8 cellular contexts compared by ENCODE assay signal in the genomic region with DNA sequence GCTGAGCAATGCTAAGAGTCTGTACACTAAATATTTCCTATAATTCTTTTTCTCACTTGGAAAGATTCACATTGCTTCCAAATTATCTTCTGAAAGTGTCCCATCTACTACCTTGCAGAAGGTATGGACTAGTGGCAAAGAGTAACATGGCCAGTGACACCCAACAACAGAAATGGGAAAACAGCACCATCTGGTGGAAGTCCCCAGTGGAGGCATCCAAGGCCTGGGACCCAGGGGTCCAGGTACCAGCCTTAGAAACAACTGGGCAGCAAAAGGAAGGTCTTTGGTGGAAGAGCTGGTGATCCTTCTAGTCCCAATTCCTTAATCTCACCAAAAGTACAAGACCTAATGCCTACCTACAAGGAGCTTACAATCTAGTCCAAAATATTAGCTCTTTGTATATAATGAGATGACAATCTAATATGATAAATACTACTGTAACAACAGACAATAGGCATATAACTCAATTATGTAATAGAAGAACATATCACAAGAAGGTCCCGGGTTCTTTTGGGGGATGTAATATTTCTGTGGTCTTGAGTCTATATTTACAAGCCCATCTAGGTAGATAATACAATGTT. TPM values are rescaled to one million over a fixed set of nuclear protein-coding genes. Genes with fewer than 3 reads are reported as not detected.
DNase-seq lines count a peak whose midpoint lies in the region; ATAC-seq and TF ChIP-seq lines count a peak whose summit lies in the region.

No MANE protein-coding gene starts in this region.

- TF ChIP-seq POLR2A in vagina (IDR thresholded peaks at IDR 0.05), result no peak

- H3K27ac Mint-ChIP-seq in activated T-helper 1 cell treated with anti-CD3 and anti-CD28 coated beads, Interleukin-12 subunit alpha, Interleukin-12 subunit beta, Interleukin-2, Interleukin-4 antibody, amounts not matched to agents 30 ng/mL and 10 ng/mL and 1 ng/mL, durations not matched to agents 14 hours and 24 hours and 36 hours, result no peak overlapping the region

- H3K4me1 Mint-ChIP-seq in activated T-helper 1 cell treated with anti-CD3 and anti-CD28 coated beads, Interleukin-12 subunit alpha, Interleukin-12 subunit beta, Interleukin-2, Interleukin-4 antibody, amounts not matched to agents 30 ng/mL and 10 ng/mL and 1 ng/mL, durations not matched to agents 14 hours and 24 hours and 36 hours (ENCODE audit: low read depth), result peaks cover 22% of the 10 kb centered on the region

- H3K36me3 ChIP-seq in vagina, result no peaks in the 10 kb centered on the region

- H3K9me3 Mint-ChIP-seq in activated T-helper 1 cell treated with anti-CD3 and anti-CD28 coated beads, Interleukin-12 subunit alpha, Interleukin-12 subunit beta, Interleukin-2, Interleukin-4 antibody, amounts not matched to agents 30 ng/mL and 10 ng/mL and 1 ng/mL, durations not matched to agents 14 hours and 24 hours and 36 hours, result no peaks in the 10 kb centered on the region

- no peaks in the 10 kb centered on the region for H3K27me3 ChIP-seq in vagina

- DNase-seq in activated T-helper 1 cell treated with Interleukin-2 at 50 U/mL for 16 hours (ENCODE audit: low read depth) (peak; percentile 2), NCI-H1092 (lab: John Stamatoyannopoulos, UW) (peak; percentile 31), iPS-NIHi7 (ENCODE audit: extremely low spot score) (peak; percentile 83), vagina (ENCODE audit: extremely low spot score in 2 of 2) (no peak), AG08395 (ENCODE audit: low spot score) (no peak)
- no peak for DNase-seq in activated T-helper 1 cell treated with anti-CD3 and anti-CD28 coated beads, Interleukin-12 subunit alpha, Interleukin-12 subunit beta, Interleukin-2, Interleukin-4 antibody, amounts not matched to agents 30 ng/mL and 10 ng/mL and 1 ng/mL, durations not matched to agents 14 hours and 24 hours and 36 hours (ENCODE audit: low spot score)
- peak; percentile 18 to 46 for DNase-seq in activated CD4-positive, alpha-beta T cell treated with anti-CD3 and anti-CD28 coated beads, Interleukin-2, amount 50 U/mL, for 48 hours

- H3K36me3 Mint-ChIP-seq in activated T-helper 1 cell treated with anti-CD3 and anti-CD28 coated beads, Interleukin-12 subunit alpha, Interleukin-12 subunit beta, Interleukin-2, Interleukin-4 antibody, amounts not matched to agents 30 ng/mL and 10 ng/mL and 1 ng/mL, durations not matched to agents 14 hours and 24 hours and 36 hours (ENCODE audit: low read depth), result peaks cover 12% of the 10 kb centered on the region

- H3K4me3 Mint-ChIP-seq in activated T-helper 1 cell treated with anti-CD3 and anti-CD28 coated beads, Interleukin-12 subunit alpha, Interleukin-12 subunit beta, Interleukin-2, Interleukin-4 antibody, amounts not matched to agents 30 ng/mL and 10 ng/mL and 1 ng/mL, durations not matched to agents 14 hours and 24 hours and 36 hours, result no peak overlapping the region

- H3K4me3 ChIP-seq in vagina, result no peak overlapping the region

- intact Hi-C loops in activated T-helper 1 cell treated with anti-CD3 and anti-CD28 coated beads, Interleukin-12 subunit alpha, Interleukin-12 subunit beta, Interleukin-2, Interleukin-4 antibody, amounts not matched to agents 30 ng/mL and 10 ng/mL and 1 ng/mL, durations not matched to agents 14 hours and 24 hours and 36 hours (cut with micrococcal nuclease), result loop anchor here (5.0 kb wide), 1 partner anchor 38 kb away; no protein-coding TSS in a partner anchor
- intact Hi-C loops in vagina (cut with DNase I), result no loop called here

- H3K27me3 Mint-ChIP-seq in activated T-helper 1 cell treated with anti-CD3 and anti-CD28 coated beads, Interleukin-12 subunit alpha, Interleukin-12 subunit beta, Interleukin-2, Interleukin-4 antibody, amounts not matched to agents 30 ng/mL and 10 ng/mL and 1 ng/mL, durations not matched to agents 14 hours and 24 hours and 36 hours (ENCODE audit: insufficient read depth), result no peaks in the 10 kb centered on the region

- H3K27ac ChIP-seq in vagina, result no peak overlapping the region

- H3K4me1 ChIP-seq in vagina, result no peaks in the 10 kb centered on the region

- ATAC-seq in activated CD4-positive, CD25-positive, alpha-beta regulatory T cell treated with anti-CD3 and anti-CD28 coated beads, Interleukin-2, amount 50 U/mL, for 24 hours, result no peak

- no peaks in the 10 kb centered on the region for H3K9me3 ChIP-seq in vagina

- peak in 2 of 3 experiments; percentile 18 to 28 for TF ChIP-seq CTCF in vagina (IDR thresholded peaks at IDR 0.05)

RNA-seq across cellular contexts. Expression of gene SKAP1, which starts 55.3 kb away (rescaled TPM):
- total RNA-seq in activated T-helper 1 cell treated with anti-CD3 and anti-CD28 coated beads, Interleukin-12 subunit alpha, Interleukin-12 subunit beta, Interleukin-2, Interleukin-4 antibody, amounts not matched to agents 30 ng/mL and 10 ng/mL and 1 ng/mL, durations not matched to agents 14 hours and 24 hours and 36 hours, result 48.7 and 51.9 TPM in 2 replicates
- 5.6 TPM for total RNA-seq in vagina

Comparison
In these comparisons a context has a peak if more than half of its experiments do, and no peak if none do; other contexts are left out.
1. DNase-seq: peak in activated T-helper 1 cell treated with Interleukin-2 at 50 U/mL for 16 hours (single experiment), NCI-H1092 (single experiment), activated CD4-positive, alpha-beta T cell treated with anti-CD3 and anti-CD28 coated beads, Interleukin-2, amount 50 U/mL, for 48 hours (2 of 2) and iPS-NIHi7 (single experiment); none in activated T-helper 1 cell treated with anti-CD3 and anti-CD28 coated beads, Interleukin-12 subunit alpha, Interleukin-12 subunit beta, Interleukin-2, Interleukin-4 antibody, amounts not matched to agents 30 ng/mL and 10 ng/mL and 1 ng/mL, durations not matched to agents 14 hours and 24 hours and 36 hours (single experiment), vagina (0 of 2) and AG08395 (single experiment).